ENCODE assay signal across 8 cellular contexts in the genomic region with DNA sequence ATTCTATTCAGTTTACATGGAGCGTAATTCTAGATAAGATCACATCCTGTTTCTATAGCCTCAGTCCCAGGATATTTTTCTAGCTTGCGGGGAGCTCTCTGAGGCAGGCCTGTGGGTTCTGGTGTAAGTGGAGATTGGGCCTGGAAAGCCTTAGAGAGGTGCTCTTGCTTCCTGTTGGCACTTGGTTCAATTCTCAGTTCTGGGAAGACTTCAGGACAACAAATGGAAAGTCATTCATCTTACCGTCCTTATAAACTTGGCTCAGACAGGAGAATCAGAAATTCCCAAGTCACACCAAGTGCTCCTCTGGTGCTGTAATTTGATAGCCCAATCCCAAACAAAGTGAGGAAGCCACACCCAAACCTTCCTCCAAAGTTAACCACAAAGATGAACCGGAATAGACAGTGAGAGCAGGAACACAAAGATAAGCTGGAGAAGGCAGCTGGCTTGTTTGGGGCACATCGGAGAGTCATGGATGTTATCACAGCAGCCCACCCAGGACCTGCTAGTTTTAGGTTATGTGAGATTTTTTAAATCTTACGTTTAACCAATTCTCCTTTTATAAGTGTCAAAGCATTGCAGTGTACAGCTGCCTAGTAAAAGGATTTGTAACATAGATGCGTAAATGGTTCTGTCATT.
DNase-seq lines count a peak whose midpoint lies in the region; TF ChIP-seq lines count a peak whose summit lies in the region.

No MANE protein-coding gene starts in this region.

- intact Hi-C loops in dorsolateral prefrontal cortex (cut with DNase I) = loop anchor here in 1 of 2 donors (2.0 kb wide), 1 partner anchor 67 kb away; no protein-coding TSS in a partner anchor

- H3K27ac ChIP-seq in dorsolateral prefrontal cortex = peak overlapping the region in 45 of 59 donors; percentile 6 to 85 (median 65)

- H3K4me3 ChIP-seq in dorsolateral prefrontal cortex = peak overlapping the region in 22 of 59 donors; percentile 7 to 42 (median 24)

- H3K9me3 Mint-ChIP-seq in nephron progenitor cell = no peaks in the 10 kb centered on the region

- peak; percentile 22 for DNase-seq in DMS53 treated with DMSO at 0.1 percent for 48 hours (lab: John Stamatoyannopoulos, UW; ENCODE audit: unreplicated experiment)
- DNase-seq in NCI-H526 (lab: John Stamatoyannopoulos, UW) = peak; percentile 73 to 84
- DNase-seq in dorsolateral prefrontal cortex = no peak
- no peak for DNase-seq in nephron progenitor cell
- DNase-seq in MV-4-11 (lab: John Stamatoyannopoulos, UW) = no peak
- no peak for DNase-seq in D341Med (ENCODE audit: low spot score)
- DNase-seq in GM10266 (ENCODE audit: extremely low spot score) = no peak
- DNase-seq in T1000 (lab: John Stamatoyannopoulos, UW) = no peak

- peaks cover 34% of the 10 kb centered on the region for H3K4me1 Mint-ChIP-seq in nephron progenitor cell

- H3K27me3 ChIP-seq in dorsolateral prefrontal cortex = no peaks in the 10 kb centered on the region

- peak overlapping the region; percentile 69 for H3K4me3 Mint-ChIP-seq in nephron progenitor cell

- peaks cover 8% of the 10 kb centered on the region for H3K27me3 Mint-ChIP-seq in nephron progenitor cell (ENCODE audit: low read depth, poor library complexity)

- H3K36me3 Mint-ChIP-seq in nephron progenitor cell (ENCODE audit: low read depth) = no peaks in the 10 kb centered on the region

- H3K27ac Mint-ChIP-seq in nephron progenitor cell = peak overlapping the region; percentile 83

- TF ChIP-seq CTCF in dorsolateral prefrontal cortex (IDR thresholded peaks at IDR 0.05 in 54 of 56, conservative IDR thresholded peaks at IDR 0.05 in 2 of 56; ENCODE audit: low read depth in 1 of 56, partially characterized antibody in 56 of 56) (no peak), nephron progenitor cell (IDR thresholded peaks at IDR 0.05) (no peak), GM10266 (IDR thresholded peaks at IDR 0.05; ENCODE audit: control insufficient read depth, insufficient read depth, low read depth, missing control alignments) (no peak)

Comparison
In these comparisons a context has a peak if more than half of its experiments do, and no peak if none do; other contexts are left out.
1. DNase-seq: peak in DMS53 treated with DMSO at 0.1 percent for 48 hours (single experiment) and NCI-H526 (2 of 2); none in dorsolateral prefrontal cortex (0 of 10), nephron progenitor cell (single experiment), MV-4-11 (single experiment), D341Med (single experiment), GM10266 (single experiment) and T1000 (single experiment).